17 cellular contexts compared by ENCODE assay signal in genomic region chr6:150126641-150127291, GRCh38. TPM values are rescaled to one million over a fixed set of nuclear protein-coding genes. Genes with fewer than 3 reads are reported as not detected.
A peak's percentile ranks its signal among the peaks of the same experiment; 100 is the strongest.
DNase-seq lines count a peak whose midpoint lies in the region; ATAC-seq, FAIRE-seq and TF ChIP-seq lines count a peak whose summit lies in the region.
"Had no signal": no experiment of that assay in that cellular context is flagged by ENCODE, and none has a peak within 500 bp of the region (broad histone marks: within the 10 kb centered on the region; RNA-seq: fewer than 3 reads in every experiment).

No MANE protein-coding gene starts in this region.

- H2BK15ac ChIP-seq in neuronal stem cell (ENCODE audit: low read length): no peak overlapping the region

- no peak overlapping the region for H3K4ac ChIP-seq in neuronal stem cell (ENCODE audit: low read length)

- H3K14ac ChIP-seq in neuronal stem cell (ENCODE audit: low read length): no peak overlapping the region

- H3K4me2 ChIP-seq in neuronal stem cell (ENCODE audit: insufficient read depth, low read length, poor library complexity, severe bottlenecking): no peak overlapping the region
- H3K4me2 ChIP-seq: BLaER1 treated with 17β-estradiol and CSF1 and Interleukin-3, amounts not matched to agents 10 nM and 100 nM had no signal

- FAIRE-seq in GM12892 (lab: Jason Lieb, UNC): no peak
- FAIRE-seq: G401.6, GM12891, HepG2, HTR-8/SVneo had no signal

- no peak overlapping the region for H2BK12ac ChIP-seq in neuronal stem cell (ENCODE audit: low read length)

- H3K4me3 ChIP-seq in coronary artery (no peak overlapping the region), neuronal stem cell (ENCODE audit: low read length in 2 of 2) (no peak overlapping the region), left lung (no peak overlapping the region)
- H3K4me3 ChIP-seq: BLaER1 treated with 17β-estradiol and CSF1 and Interleukin-3, amounts not matched to agents 10 nM and 100 nM had no signal

- no peak overlapping the region for H2BK5ac ChIP-seq in neuronal stem cell (ENCODE audit: low read length)

- peak overlapping the region; percentile 46 for H2AFZ ChIP-seq in neuronal stem cell (ENCODE audit: low read length)

- no peak overlapping the region for H3K18ac ChIP-seq in neuronal stem cell (ENCODE audit: low read length)

- H3K27ac ChIP-seq in coronary artery (no peak overlapping the region), neuronal stem cell (replicated peaks; ENCODE audit: low read length) (no peak overlapping the region), left lung (no peak overlapping the region)
- H3K27ac ChIP-seq: BLaER1 treated with 17β-estradiol and CSF1 and Interleukin-3, amounts not matched to agents 10 nM and 100 nM had no signal

- no peak overlapping the region for H3K9ac ChIP-seq in neuronal stem cell (ENCODE audit: low read depth, low read length, poor library complexity)
- H3K9ac ChIP-seq: BLaER1 treated with 17β-estradiol and CSF1 and Interleukin-3, amounts not matched to agents 10 nM and 100 nM had no signal

- DNase-seq in NCI-H748 (lab: John Stamatoyannopoulos, UW; ENCODE audit: unreplicated experiment) (peak; percentile 47), NCI-H748 treated with DMSO at 0.1 percent for 48 hours (lab: John Stamatoyannopoulos, UW) (no peak), coronary artery (ENCODE audit: low spot score) (peak; percentile 29), neuronal stem cell (ENCODE audit: low spot score) (no peak), left lung (no peak), GM12892 (ENCODE audit: insufficient read length) (no peak), NK-92 (lab: John Stamatoyannopoulos, UW; ENCODE audit: unreplicated experiment) (no peak)
- DNase-seq: ACHN; CD4-positive, CD25-positive, alpha-beta regulatory T cell; DMS79 had no signal

- WGBS in neuronal stem cell (ENCODE audit: extremely low coverage in 2 of 2, insufficient read length in 2 of 2, insufficient replicate concordance in 1 of 2), 2 donors: no CpG with 5 or more reads among the region's 13 CpGs

- H4K91ac ChIP-seq in neuronal stem cell (ENCODE audit: low read depth, low read length, poor library complexity): no peak overlapping the region

- H2BK120ac ChIP-seq in neuronal stem cell (ENCODE audit: low read depth, low read length): no peak overlapping the region

- H3K79me1 ChIP-seq in neuronal stem cell (ENCODE audit: low read depth, low read length): no peaks in the 10 kb centered on the region

- no peak for ATAC-seq in left lung
- ATAC-seq: HCT116, HepG2 had no signal

- TF ChIP-seq CTCF in coronary artery (IDR thresholded peaks at IDR 0.05) (no peak), left lung (IDR thresholded peaks at IDR 0.05) (no peak)

- intact Hi-C loops in left lung (cut with DNase I): no loop called here

- H3K4me1 ChIP-seq in neuronal stem cell (ENCODE audit: control insufficient read depth in 2 of 2, insufficient read depth in 1 of 2, low read depth in 1 of 2, low read length in 2 of 2) (no peaks in the 10 kb centered on the region), left lung (peaks cover 0 to 5% of the 10 kb centered on the region in 2 donors)

- no peak overlapping the region for H4K8ac ChIP-seq in neuronal stem cell (ENCODE audit: low read depth, low read length)

- TF ChIP-seq POLR2A in GM12892 (IDR thresholded peaks at IDR 0.05; ENCODE audit: low read depth, low read length): no peak

- peaks cover 0 to 3% (median 0%) of the 10 kb centered on the region in 3 experiments for H3K27me3 ChIP-seq in neuronal stem cell (ENCODE audit: control insufficient read depth in 3 of 3, insufficient read depth in 3 of 3, low read depth in 1 of 3, low read length in 3 of 3)
- H3K27me3 ChIP-seq in left lung: no peaks in the 10 kb centered on the region
- H3K27me3 ChIP-seq: BLaER1 treated with 17β-estradiol and CSF1 and Interleukin-3, amounts not matched to agents 10 nM and 100 nM had no signal

- peaks cover 0 to 2% of the 10 kb centered on the region in 2 donors for H3K9me3 ChIP-seq in neuronal stem cell (replicated peaks in 1 of 2; ENCODE audit: control insufficient read depth in 2 of 2, insufficient read depth in 1 of 2, low read depth in 1 of 2, low read length in 2 of 2)
- H3K9me3 ChIP-seq in left lung: no peaks in the 10 kb centered on the region

- no peaks in the 10 kb centered on the region for H3K36me3 ChIP-seq in neuronal stem cell (replicated peaks in 1 of 2; ENCODE audit: control insufficient read depth in 2 of 2, insufficient read depth in 2 of 2, low read length in 2 of 2)
- no peaks in the 10 kb centered on the region for H3K36me3 ChIP-seq in left lung
- H3K36me3 ChIP-seq: BLaER1 treated with 17β-estradiol and CSF1 and Interleukin-3, amounts not matched to agents 10 nM and 100 nM had no signal

- no peak overlapping the region for H3K23ac ChIP-seq in neuronal stem cell (ENCODE audit: low read depth, low read length, poor library complexity)

- no peak overlapping the region for H2AK5ac ChIP-seq in neuronal stem cell (ENCODE audit: low read depth, low read length)

RNA-seq across cellular contexts. Expression of gene PPP1R14C, which starts 16.1 kb away (rescaled TPM):
- 0.63 TPM for polyA plus RNA-seq in neuronal stem cell (2013, experiment 1 of 2)
- 0.79 TPM for polyA plus RNA-seq in neuronal stem cell (2013, experiment 2 of 2)
- 10 to 100 TPM; 13.6 to 33.6 TPM for total RNA-seq in left lung
- polyA plus RNA-seq in GM12892 (2012; ENCODE audit: missing spikeins): not detected
- total RNA-seq: CD4-positive, CD25-positive, alpha-beta regulatory T cell; H4; HepG2 had no signal
- polyA plus RNA-seq: CD4-positive, CD25-positive, alpha-beta regulatory T cell; HepG2 had no signal

RNA-seq across cellular contexts. Expression of gene ULBP3, which starts 57.8 kb away (rescaled TPM):
- polyA plus RNA-seq in neuronal stem cell (2013, experiment 1 of 2): 7.8 TPM
- polyA plus RNA-seq in neuronal stem cell (2013, experiment 2 of 2): 7.7 TPM
- 1 to 10 TPM; 9.5 to 10.0 TPM for total RNA-seq in left lung
- polyA plus RNA-seq in GM12892 (2012; ENCODE audit: missing spikeins): not detected

Comparison
In these comparisons a context has a peak if more than half of its experiments do, and no peak if none do; other contexts are left out.
1. DNase-seq: peak in NCI-H748 (single experiment) and coronary artery (single experiment); none in NCI-H748 treated with DMSO at 0.1 percent for 48 hours (single experiment), neuronal stem cell (single experiment), left lung (0 of 2), GM12892 (single experiment) and NK-92 (single experiment).